ENCODE assay signal across 14 cellular contexts in genomic region chr7:27611043-27611442, GRCh38. TPM values are rescaled to one million over a fixed set of nuclear protein-coding genes. Genes with fewer than 3 reads are reported as not detected.
DNase-seq lines count a peak whose midpoint lies in the region; ATAC-seq, FAIRE-seq and TF ChIP-seq lines count a peak whose summit lies in the region.
"Had no signal": no experiment of that assay in that cellular context is flagged by ENCODE, and none has a peak within 500 bp of the region (broad histone marks: within the 10 kb centered on the region; RNA-seq: fewer than 3 reads in every experiment).

No MANE protein-coding gene starts in this region.

- H3F3A ChIP-seq in PC-3 (ENCODE audit: low read length, unreplicated experiment): no peaks in the 10 kb centered on the region

- H4K20me1 ChIP-seq in PC-3 (ENCODE audit: low read length): no peaks in the 10 kb centered on the region

- BruUV-seq in PC-3 (replicated peaks; lab: Mats Ljungman, UMichigan): no TSS peak

- TF ChIP-seq CTCF in PC-3 (conservative IDR thresholded peaks at IDR 0.05; ENCODE audit: low read depth, low read length) (no peak), kidney epithelial cell (IDR thresholded peaks at IDR 0.05; ENCODE audit: insufficient read depth, low read length, poor library complexity, severe bottlenecking) (no peak)

- H2AFZ ChIP-seq in PC-3 (ENCODE audit: low read length): no peak overlapping the region

- peak; percentile 81 for DNase-seq in Caki2 (ENCODE audit: low read depth)
- DNase-seq in NCI-H1092 treated with DMSO at 0.1 percent for 48 hours (lab: John Stamatoyannopoulos, UW): peak; percentile 52
- DNase-seq in PC-3: peak; percentile 39
- peak; percentile 53 for DNase-seq in kidney epithelial cell (ENCODE audit: low read depth)
- DNase-seq in urothelium cell line (ENCODE audit: low spot score): no peak
- no peak for DNase-seq in ecto neural progenitor cell (ENCODE audit: low spot score)
- DNase-seq in stimulated activated CD4-positive, alpha-beta T cell treated with anti-CD3 and anti-CD28 coated beads, Interleukin-2, amount 100 ng/mL, for 48 hours: no peak
- no peak for DNase-seq in NCI-H82 (lab: John Stamatoyannopoulos, UW)
- DNase-seq: activated CD4-positive, CD25-positive, alpha-beta regulatory T cell; GF-D8; immature natural killer cell had no signal

- no peak overlapping the region for H3K9ac ChIP-seq in PC-3 (ENCODE audit: low read length)

- in situ Hi-C loops in Caki2 (cut with HindIII; ENCODE audit: low pct_unique_long_range_greater_than_20kb, low sequenced_read_pairs): no loop called here

- no peaks in the 10 kb centered on the region for H3K9me3 ChIP-seq in PC-3 (ENCODE audit: low read length)
- H3K9me3 ChIP-seq: HAP-1 had no signal

- H3K4me3 ChIP-seq in PC-3 (ENCODE audit: low read length) (no peak overlapping the region), kidney epithelial cell (ENCODE audit: low read depth, low read length) (no peak overlapping the region)
- H3K4me3 ChIP-seq: HAP-1 had no signal

- FAIRE-seq in urothelium cell line (lab: Jason Lieb, UNC): no peak
- FAIRE-seq: colon, GM18507 had no signal

- H3K4me1 ChIP-seq in PC-3 (ENCODE audit: insufficient read depth, low read length): peaks cover 22% of the 10 kb centered on the region

- no peaks in the 10 kb centered on the region for H3K9me2 ChIP-seq in PC-3 (replicated peaks; ENCODE audit: low read length)

- CTCF ChIA-PET in PC-3 (lab: Charles Lee): no interaction called here

- intact Hi-C loops in PC-3 (cut with micrococcal nuclease): no loop called here

- H3K4me2 ChIP-seq in PC-3 (ENCODE audit: low read length): no peak overlapping the region

- ATAC-seq in PC-3: no peak

- no peaks in the 10 kb centered on the region for H3K79me2 ChIP-seq in PC-3 (ENCODE audit: low read length)

- H3K27ac ChIP-seq in PC-3 (ENCODE audit: low read length): no peak overlapping the region

- H3K27me3 ChIP-seq in PC-3 (ENCODE audit: low read length) (no peaks in the 10 kb centered on the region), kidney epithelial cell (ENCODE audit: control insufficient read depth, insufficient read depth, low read length) (no peaks in the 10 kb centered on the region)

- POLR2A ChIA-PET in PC-3 (lab: Charles Lee; ENCODE audit: unreplicated experiment): no interaction called here

- no peaks in the 10 kb centered on the region for H3K36me3 ChIP-seq in PC-3 (ENCODE audit: low read depth, low read length)
- no peaks in the 10 kb centered on the region for H3K36me3 ChIP-seq in kidney epithelial cell (ENCODE audit: control insufficient read depth, insufficient read depth, low read length)

RNA-seq across cellular contexts. Expression of gene HIBADH, which starts 51.6 kb away (rescaled TPM):
- total RNA-seq in Caki2 (2014; rRNA removed; shearing (Covaris generic); ENCODE audit: low replicate concordance): 171 and 192 TPM in 2 replicates
- total RNA-seq in PC-3 (2014; rRNA removed) (43.7 and 45.8 TPM in 2 replicates), kidney epithelial cell (44.3 and 47.0 TPM in 2 replicates)

Comparison
In these comparisons a context has a peak if more than half of its experiments do, and no peak if none do; other contexts are left out.
1. DNase-seq: peak in Caki2 (single experiment), NCI-H1092 treated with DMSO at 0.1 percent for 48 hours (single experiment), PC-3 (single experiment) and kidney epithelial cell (single experiment); none in urothelium cell line (single experiment), ecto neural progenitor cell (single experiment), stimulated activated CD4-positive, alpha-beta T cell treated with anti-CD3 and anti-CD28 coated beads, Interleukin-2, amount 100 ng/mL, for 48 hours (0 of 2) and NCI-H82 (single experiment).